ENCODE assay signal across 9 cellular contexts in genomic region chr7:105141068-105141467, GRCh38.
DNase-seq lines count a peak whose midpoint lies in the region; ATAC-seq and TF ChIP-seq lines count a peak whose summit lies in the region.
"Had no signal": no experiment of that assay in that cellular context is flagged by ENCODE, and none has a peak within 500 bp of the region (broad histone marks: within the 10 kb centered on the region; RNA-seq: fewer than 3 reads in every experiment).

No MANE protein-coding gene starts in this region.

- CTCF ChIA-PET in HEK293 (lab: Yijun Ruan, JAX), result interaction anchor here (0.6 to 1.3 kb wide), 3 partner anchors 161 to 354 kb away, joined by 3 to 4 read pairs (median 4); no protein-coding TSS in a partner anchor
- CTCF ChIA-PET in activated CD4-positive, alpha-beta memory T cell treated with anti-CD3 and anti-CD28 coated beads, Interleukin-2, amount 10 ng/mL, durations not matched to agents 7 days and 5 days (lab: Charles Lee), result interaction anchor here (0.8 to 1.2 kb wide), 3 partner anchors 18 to 219 kb away, joined by 3 to 4 read pairs (median 3); no protein-coding TSS in a partner anchor

- ATAC-seq in HG03175 (IDR thresholded peaks at IDR 0.05; ENCODE audit: unreplicated experiment) (no peak), HG03039 (IDR thresholded peaks at IDR 0.05; ENCODE audit: unreplicated experiment) (no peak)

- no peaks in the 10 kb centered on the region for H3K9me3 ChIP-seq in HEK293 (ENCODE audit: control insufficient read depth, insufficient read depth, low read depth, low read length)
- H3K9me3 ChIP-seq: esophagus squamous epithelium had no signal

- H3K9me3 Mint-ChIP-seq in activated CD4-positive, alpha-beta memory T cell treated with anti-CD3 and anti-CD28 coated beads, Interleukin-2, amount 10 ng/mL, durations not matched to agents 7 days and 5 days, result no peaks in the 10 kb centered on the region

- POLR2A ChIA-PET in HEK293 (lab: Yijun Ruan, JAX), result no interaction called here
- POLR2A ChIA-PET in activated CD4-positive, alpha-beta memory T cell treated with anti-CD3 and anti-CD28 coated beads, Interleukin-2, amount 10 ng/mL, durations not matched to agents 7 days and 5 days (lab: Charles Lee), result no interaction called here

- peak; percentile 70 for DNase-seq in AG20443 (ENCODE audit: low spot score)
- peak; percentile 48 for DNase-seq in SW480 (ENCODE audit: low spot score)
- peak; percentile 45 for DNase-seq in iris pigment epithelial cell (ENCODE audit: low read depth)
- DNase-seq in activated CD4-positive, alpha-beta memory T cell treated with anti-CD3 and anti-CD28 coated beads, Interleukin-2, amount 10 ng/mL, durations not matched to agents 7 days and 5 days, result no peak
- no peak for DNase-seq in NCI-H748 treated with DMSO at 0.1 percent for 48 hours (lab: John Stamatoyannopoulos, UW)
- DNase-seq: esophagus squamous epithelium had no signal

- no peaks in the 10 kb centered on the region for H3K4me1 ChIP-seq in HEK293 (ENCODE audit: control insufficient read depth, insufficient read depth, low read length)
- H3K4me1 ChIP-seq: esophagus squamous epithelium had no signal

- no peak overlapping the region for H3K4me3 ChIP-seq in HEK293 (ENCODE audit: low read depth, low read length)
- H3K4me3 ChIP-seq: esophagus squamous epithelium had no signal

- H3K36me3 ChIP-seq in HEK293 (ENCODE audit: control insufficient read depth in 2 of 2, insufficient read depth in 1 of 2, low read length in 2 of 2), result peaks cover 0 to 37% of the 10 kb centered on the region in 2 experiments; a peak in 2 of 3 replicates

- H3K27me3 Mint-ChIP-seq in activated CD4-positive, alpha-beta memory T cell treated with anti-CD3 and anti-CD28 coated beads, Interleukin-2, amount 10 ng/mL, durations not matched to agents 7 days and 5 days, result no peaks in the 10 kb centered on the region

- peaks cover 41% of the 10 kb centered on the region for H3K36me3 Mint-ChIP-seq in activated CD4-positive, alpha-beta memory T cell treated with anti-CD3 and anti-CD28 coated beads, Interleukin-2, amount 10 ng/mL, durations not matched to agents 7 days and 5 days (ENCODE audit: low read depth)

- no peak overlapping the region for H3K4me3 Mint-ChIP-seq in activated CD4-positive, alpha-beta memory T cell treated with anti-CD3 and anti-CD28 coated beads, Interleukin-2, amount 10 ng/mL, durations not matched to agents 7 days and 5 days

- TF ChIP-seq CTCF in HEK293 (tag by site-specific recombination; IDR thresholded peaks at IDR 0.05), result no peak

- H3K27ac ChIP-seq in HEK293 (ENCODE audit: extremely low read depth, low read depth, low read length), result no peak overlapping the region
- H3K27ac ChIP-seq: esophagus squamous epithelium had no signal

- no peak overlapping the region for H3K27ac Mint-ChIP-seq in activated CD4-positive, alpha-beta memory T cell treated with anti-CD3 and anti-CD28 coated beads, Interleukin-2, amount 10 ng/mL, durations not matched to agents 7 days and 5 days

- H3K4me1 Mint-ChIP-seq in activated CD4-positive, alpha-beta memory T cell treated with anti-CD3 and anti-CD28 coated beads, Interleukin-2, amount 10 ng/mL, durations not matched to agents 7 days and 5 days, result peaks cover 1% of the 10 kb centered on the region

TF ChIP-seq in HEK293, 187 proteins besides CTCF, POLR2A, EP300 and RAD21:
- TF ChIP-seq ZNF660 (tag by site-specific recombination; IDR thresholded peaks at IDR 0.05) (peak; percentile 97), ZNF266 (tag by site-specific recombination; IDR thresholded peaks at IDR 0.05; ENCODE audit: low read depth) (no peak), ZNF704 (tag by site-specific recombination; IDR thresholded peaks at IDR 0.05) (no peak), PRDM1 (tag by site-specific recombination; IDR thresholded peaks at IDR 0.05) (peak; percentile 30; the same call in 1 of the 2 replicates), HOXC10 (CRISPR knock-in tag; IDR thresholded peaks at IDR 0.05) (no peak), ZNF521 (tag by site-specific recombination; IDR thresholded peaks at IDR 0.05) (no peak), ZNF654 (tag by site-specific recombination; IDR thresholded peaks at IDR 0.05; ENCODE audit: low read depth) (peak; percentile 6; the same call in 1 of the 2 replicates), ZNF600 (tag by site-specific recombination; IDR thresholded peaks at IDR 0.05) (peak; percentile 53; the same call in 1 of the 2 replicates)
- TF ChIP-seq, protein P1, sequence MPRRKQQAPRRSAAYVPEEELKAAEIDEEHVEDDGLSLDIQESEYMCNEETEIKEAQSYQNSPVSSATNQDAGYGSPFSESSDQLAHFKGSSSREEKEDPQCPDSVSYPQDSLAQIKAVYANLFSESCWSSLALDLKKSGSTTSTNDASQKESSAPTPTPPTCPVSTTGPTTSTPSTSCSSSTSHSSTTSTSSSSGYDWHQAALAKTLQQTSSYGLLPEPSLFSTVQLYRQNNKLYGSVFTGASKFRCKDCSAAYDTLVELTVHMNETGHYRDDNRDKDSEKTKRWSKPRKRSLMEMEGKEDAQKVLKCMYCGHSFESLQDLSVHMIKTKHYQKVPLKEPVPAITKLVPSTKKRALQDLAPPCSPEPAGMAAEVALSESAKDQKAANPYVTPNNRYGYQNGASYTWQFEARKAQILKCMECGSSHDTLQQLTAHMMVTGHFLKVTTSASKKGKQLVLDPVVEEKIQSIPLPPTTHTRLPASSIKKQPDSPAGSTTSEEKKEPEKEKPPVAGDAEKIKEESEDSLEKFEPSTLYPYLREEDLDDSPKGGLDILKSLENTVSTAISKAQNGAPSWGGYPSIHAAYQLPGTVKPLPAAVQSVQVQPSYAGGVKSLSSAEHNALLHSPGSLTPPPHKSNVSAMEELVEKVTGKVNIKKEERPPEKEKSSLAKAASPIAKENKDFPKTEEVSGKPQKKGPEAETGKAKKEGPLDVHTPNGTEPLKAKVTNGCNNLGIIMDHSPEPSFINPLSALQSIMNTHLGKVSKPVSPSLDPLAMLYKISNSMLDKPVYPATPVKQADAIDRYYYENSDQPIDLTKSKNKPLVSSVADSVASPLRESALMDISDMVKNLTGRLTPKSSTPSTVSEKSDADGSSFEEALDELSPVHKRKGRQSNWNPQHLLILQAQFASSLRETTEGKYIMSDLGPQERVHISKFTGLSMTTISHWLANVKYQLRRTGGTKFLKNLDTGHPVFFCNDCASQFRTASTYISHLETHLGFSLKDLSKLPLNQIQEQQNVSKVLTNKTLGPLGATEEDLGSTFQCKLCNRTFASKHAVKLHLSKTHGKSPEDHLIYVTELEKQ (tag by site-specific recombination; IDR thresholded peaks at IDR 0.05; ENCODE audit: borderline replicate concordance), result no peak
TF ChIP-seq in HEK293: peak in this region for 4.

Comparison
In these comparisons a context has a peak if more than half of its experiments do, and no peak if none do; other contexts are left out.
1. DNase-seq: peak in AG20443 (single experiment), SW480 (single experiment) and iris pigment epithelial cell (single experiment); none in activated CD4-positive, alpha-beta memory T cell treated with anti-CD3 and anti-CD28 coated beads, Interleukin-2, amount 10 ng/mL, durations not matched to agents 7 days and 5 days (single experiment) and NCI-H748 treated with DMSO at 0.1 percent for 48 hours (single experiment).